Comparison of ENCODE assay signal across 16 cellular contexts in the genomic region with DNA sequence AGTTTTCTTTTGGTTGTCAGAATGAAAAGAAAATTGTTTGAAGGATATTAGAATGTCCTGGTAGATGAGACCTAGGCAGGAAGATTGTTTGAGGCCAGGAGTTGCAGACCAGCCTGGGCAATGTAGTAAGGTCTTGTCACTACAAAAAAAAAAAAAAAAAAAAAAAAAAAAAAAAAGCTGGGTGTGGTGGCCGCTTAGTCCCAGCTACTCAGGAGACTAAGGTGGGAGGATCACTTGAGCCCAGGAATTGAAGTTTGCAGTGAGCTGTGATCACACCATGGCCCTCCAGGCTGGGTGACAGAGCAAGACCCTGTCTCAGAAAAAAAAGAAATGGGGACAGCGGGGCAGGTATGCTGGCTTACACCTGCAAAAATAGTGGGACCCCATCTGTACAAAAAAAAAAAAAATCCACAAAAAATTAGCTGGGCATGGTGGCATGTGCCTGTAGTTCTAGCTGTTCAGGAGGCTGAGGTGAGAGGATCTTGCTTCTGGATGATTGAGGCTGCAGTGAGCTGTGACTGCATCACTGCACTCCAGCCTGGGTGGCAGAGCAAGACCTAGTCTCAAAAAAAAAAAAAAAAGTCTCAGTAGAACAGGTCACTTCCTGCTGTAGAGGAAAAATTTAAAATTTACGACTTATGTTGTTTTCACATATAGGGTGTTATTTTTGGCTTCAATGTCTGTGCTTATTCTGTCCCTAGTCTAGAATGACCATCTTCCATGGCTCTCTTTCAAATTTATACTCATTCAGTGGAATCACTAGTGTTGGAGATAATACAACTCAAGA.
DNase-seq lines count a peak whose midpoint lies in the region; ATAC-seq and TF ChIP-seq lines count a peak whose summit lies in the region.
"Had no signal": no experiment of that assay in that cellular context is flagged by ENCODE, and none has a peak within 500 bp of the region (broad histone marks: within the 10 kb centered on the region; RNA-seq: fewer than 3 reads in every experiment).

No MANE protein-coding gene starts in this region.

- peak in 1 of 3 donors; percentile 9 for DNase-seq in CD4-positive, CD25-positive, alpha-beta regulatory T cell
- DNase-seq in glomerular visceral epithelial cell (ENCODE audit: extremely low spot score) (peak; percentile 2), NCI-H69 (lab: John Stamatoyannopoulos, UW) (no peak), cerebellar cortex (ENCODE audit: low spot score) (no peak)
- no peak for DNase-seq in activated CD8-positive, alpha-beta T cell treated with anti-CD3 and anti-CD28 coated beads for 36 hours
- no peak for DNase-seq in stimulated activated CD4-positive, alpha-beta T cell treated with anti-CD3 and anti-CD28 coated beads, Interleukin-4, amount 100 ng/mL, for 4 hours
- DNase-seq: activated CD4-positive, alpha-beta memory T cell treated with anti-CD3 and anti-CD28 coated beads, Interleukin-2, amount 10 ng/mL, durations not matched to agents 7 days and 5 days; activated naive CD4-positive, alpha-beta T cell treated with Interleukin-2 at 50 U/mL for 16 hours; Calu3; gastrocnemius medialis; mesenchymal stem cell; pancreas; stimulated activated naive CD8-positive, alpha-beta T cell treated with anti-CD3 and anti-CD28 coated beads, Interleukin-15, amount 100 ng/mL, for 72 hours had no signal

- peaks cover 61% of the 10 kb centered on the region for H3K36me3 ChIP-seq in CD4-positive, CD25-positive, alpha-beta regulatory T cell (ENCODE audit: control insufficient read depth, insufficient read depth, low read length)

- no peaks in the 10 kb centered on the region for H3K27me3 ChIP-seq in CD4-positive, CD25-positive, alpha-beta regulatory T cell (ENCODE audit: control insufficient read depth, insufficient read depth, low read length)
- H3K27me3 ChIP-seq: gastrocnemius medialis, pancreas had no signal

- no peaks in the 10 kb centered on the region for H3K9me3 Mint-ChIP-seq in CD4-positive, CD25-positive, alpha-beta regulatory T cell
- no peaks in the 10 kb centered on the region for H3K9me3 Mint-ChIP-seq in activated CD8-positive, alpha-beta T cell treated with anti-CD3 and anti-CD28 coated beads for 36 hours
- H3K9me3 Mint-ChIP-seq: activated CD4-positive, alpha-beta memory T cell treated with anti-CD3 and anti-CD28 coated beads, Interleukin-2, amount 10 ng/mL, durations not matched to agents 7 days and 5 days; stimulated activated naive CD8-positive, alpha-beta T cell treated with anti-CD3 and anti-CD28 coated beads, Interleukin-15, amount 100 ng/mL, for 72 hours had no signal

- peaks cover 45% of the 10 kb centered on the region for H3K36me3 Mint-ChIP-seq in CD4-positive, CD25-positive, alpha-beta regulatory T cell
- peaks cover 25% of the 10 kb centered on the region for H3K36me3 Mint-ChIP-seq in activated CD8-positive, alpha-beta T cell treated with anti-CD3 and anti-CD28 coated beads for 36 hours (ENCODE audit: low read depth)

- intact Hi-C loops in activated CD8-positive, alpha-beta T cell treated with anti-CD3 and anti-CD28 coated beads for 36 hours (cut with micrococcal nuclease), result no loop called here

- H3K27ac ChIP-seq in CD4-positive, CD25-positive, alpha-beta regulatory T cell (ENCODE audit: insufficient read depth, low read length, poor library complexity, severe bottlenecking), result peak overlapping the region; percentile 1
- H3K27ac ChIP-seq: gastrocnemius medialis, pancreas had no signal

- no peaks in the 10 kb centered on the region for H3K27me3 Mint-ChIP-seq in CD4-positive, CD25-positive, alpha-beta regulatory T cell
- H3K27me3 Mint-ChIP-seq in activated CD8-positive, alpha-beta T cell treated with anti-CD3 and anti-CD28 coated beads for 36 hours, result no peaks in the 10 kb centered on the region
- H3K27me3 Mint-ChIP-seq: activated CD4-positive, alpha-beta memory T cell treated with anti-CD3 and anti-CD28 coated beads, Interleukin-2, amount 10 ng/mL, durations not matched to agents 7 days and 5 days; stimulated activated naive CD8-positive, alpha-beta T cell treated with anti-CD3 and anti-CD28 coated beads, Interleukin-15, amount 100 ng/mL, for 72 hours had no signal

- CTCF ChIA-PET in activated CD8-positive, alpha-beta T cell treated with anti-CD3 and anti-CD28 coated beads for 36 hours (lab: Charles Lee), result interaction anchor here (1.7 kb wide), 1 partner anchor 24 kb away, joined by 5 read pairs; no protein-coding TSS in a partner anchor

- ATAC-seq in CD4-positive, CD25-positive, alpha-beta regulatory T cell (ENCODE audit: low read depth in 2 of 2), result no peak
- peak; percentile 59 for ATAC-seq in GM18907 (IDR thresholded peaks at IDR 0.05; ENCODE audit: unreplicated experiment)
- ATAC-seq in HG03558 (IDR thresholded peaks at IDR 0.05; ENCODE audit: extremely low read depth, unreplicated experiment), result peak; percentile 45
- no peak for ATAC-seq in activated CD8-positive, alpha-beta T cell treated with anti-CD3 and anti-CD28 coated beads for 36 hours
- ATAC-seq: gastrocnemius medialis; pancreas; stimulated activated naive CD8-positive, alpha-beta T cell treated with anti-CD3 and anti-CD28 coated beads, Interleukin-15, amount 100 ng/mL, for 72 hours had no signal

- H3K4me3 Mint-ChIP-seq in CD4-positive, CD25-positive, alpha-beta regulatory T cell, result peak overlapping the region in 1 of 4 donors; percentile 43
- H3K4me3 Mint-ChIP-seq in activated CD8-positive, alpha-beta T cell treated with anti-CD3 and anti-CD28 coated beads for 36 hours, result no peak overlapping the region
- H3K4me3 Mint-ChIP-seq: activated CD4-positive, alpha-beta memory T cell treated with anti-CD3 and anti-CD28 coated beads, Interleukin-2, amount 10 ng/mL, durations not matched to agents 7 days and 5 days; stimulated activated naive CD8-positive, alpha-beta T cell treated with anti-CD3 and anti-CD28 coated beads, Interleukin-15, amount 100 ng/mL, for 72 hours had no signal

- H3K4me1 ChIP-seq in CD4-positive, CD25-positive, alpha-beta regulatory T cell (ENCODE audit: control insufficient read depth, insufficient read depth, low read length, poor library complexity, severe bottlenecking), result no peaks in the 10 kb centered on the region
- H3K4me1 ChIP-seq: gastrocnemius medialis had no signal

- POLR2A ChIA-PET in activated CD8-positive, alpha-beta T cell treated with anti-CD3 and anti-CD28 coated beads for 36 hours (lab: Charles Lee), result no interaction called here

- peaks cover 18 to 23% (median 19%) of the 10 kb centered on the region in 4 donors for H3K4me1 Mint-ChIP-seq in CD4-positive, CD25-positive, alpha-beta regulatory T cell
- peaks cover 8% of the 10 kb centered on the region for H3K4me1 Mint-ChIP-seq in activated CD8-positive, alpha-beta T cell treated with anti-CD3 and anti-CD28 coated beads for 36 hours (ENCODE audit: low read depth)
- H3K4me1 Mint-ChIP-seq: stimulated activated naive CD8-positive, alpha-beta T cell treated with anti-CD3 and anti-CD28 coated beads, Interleukin-15, amount 100 ng/mL, for 72 hours had no signal

- H3K4me3 ChIP-seq in CD4-positive, CD25-positive, alpha-beta regulatory T cell (ENCODE audit: low read depth, low read length), result no peak overlapping the region
- H3K4me3 ChIP-seq: gastrocnemius medialis, pancreas, smooth muscle cell had no signal

- peak overlapping the region; percentile 45 to 52 (median 46) for H3K27ac Mint-ChIP-seq in CD4-positive, CD25-positive, alpha-beta regulatory T cell
- H3K27ac Mint-ChIP-seq in activated CD8-positive, alpha-beta T cell treated with anti-CD3 and anti-CD28 coated beads for 36 hours, result no peak overlapping the region
- H3K27ac Mint-ChIP-seq: activated CD4-positive, alpha-beta memory T cell treated with anti-CD3 and anti-CD28 coated beads, Interleukin-2, amount 10 ng/mL, durations not matched to agents 7 days and 5 days; stimulated activated naive CD8-positive, alpha-beta T cell treated with anti-CD3 and anti-CD28 coated beads, Interleukin-15, amount 100 ng/mL, for 72 hours had no signal

- no peaks in the 10 kb centered on the region for H3K9me3 ChIP-seq in CD4-positive, CD25-positive, alpha-beta regulatory T cell (ENCODE audit: control insufficient read depth in 2 of 2, low read length in 2 of 2)
- H3K9me3 ChIP-seq: gastrocnemius medialis, pancreas had no signal

- no peak for TF ChIP-seq CTCF in activated CD8-positive, alpha-beta T cell treated with anti-CD3 and anti-CD28 coated beads for 36 hours (IDR thresholded peaks at IDR 0.05)

Comparison
In these comparisons a context has a peak if more than half of its experiments do, and no peak if none do; other contexts are left out.
1. ATAC-seq: peak in GM18907 (single experiment) and HG03558 (single experiment); none in CD4-positive, CD25-positive, alpha-beta regulatory T cell (0 of 2) and activated CD8-positive, alpha-beta T cell treated with anti-CD3 and anti-CD28 coated beads for 36 hours (single experiment).